In genomic region chr12:104288635-104289258, GRCh38 we compare ENCODE assay signal across 8 cellular contexts. TPM values are rescaled to one million over a fixed set of nuclear protein-coding genes. Genes with fewer than 3 reads are reported as not detected.
DNase-seq lines count a peak whose midpoint lies in the region; ATAC-seq, FAIRE-seq and TF ChIP-seq lines count a peak whose summit lies in the region.

No MANE protein-coding gene starts in this region.

- H3K4me1 Mint-ChIP-seq in activated naive CD8-positive, alpha-beta T cell treated with anti-CD3 and anti-CD28 coated beads for 36 hours, result peaks cover 19% of the 10 kb centered on the region

- H3K4me3 ChIP-seq in GM06990 (replicated peaks; ENCODE audit: low read depth, low read length) (peak overlapping the region; percentile 89), pancreas (peak overlapping the region; percentile 38 to 73 (median 52)), tibial nerve (peak overlapping the region; percentile 72 to 84 (median 76))

- H3K9me3 ChIP-seq in pancreas (no peaks in the 10 kb centered on the region), tibial nerve (no peaks in the 10 kb centered on the region)

- H3K27ac Mint-ChIP-seq in activated naive CD8-positive, alpha-beta T cell treated with anti-CD3 and anti-CD28 coated beads for 36 hours, result peak overlapping the region; percentile 100

- TF ChIP-seq POLR2A in tibial nerve (IDR thresholded peaks at IDR 0.05), result peak; percentile 55 to 79

- H3K27me3 ChIP-seq in GM06990 (replicated peaks; ENCODE audit: control insufficient read depth, insufficient read depth, low read length) (no peaks in the 10 kb centered on the region), pancreas (no peaks in the 10 kb centered on the region), tibial nerve (no peaks in the 10 kb centered on the region)

- peak overlapping the region; percentile 99 for H3K4me3 Mint-ChIP-seq in activated naive CD8-positive, alpha-beta T cell treated with anti-CD3 and anti-CD28 coated beads for 36 hours

- peak; percentile 98 for DNase-seq in GM06990 (ENCODE audit: extremely low read depth, insufficient read length)
- peak; percentile 91 for DNase-seq in NCI-H1105 (lab: John Stamatoyannopoulos, UW)
- peak; percentile 45 for DNase-seq in SKM-1 (lab: John Stamatoyannopoulos, UW; ENCODE audit: unreplicated experiment)
- DNase-seq in activated naive CD8-positive, alpha-beta T cell treated with anti-CD3 and anti-CD28 coated beads for 36 hours, result peak; percentile 88
- peak; percentile 87 for DNase-seq in Right ventricle myocardium superior
- DNase-seq in pancreas, result peak; percentile 83 to 91 (median 84)
- peak; percentile 54 to 61 for DNase-seq in tibial nerve (ENCODE audit: low spot score in 2 of 2)

- peaks cover 43% of the 10 kb centered on the region for H3K36me3 Mint-ChIP-seq in activated naive CD8-positive, alpha-beta T cell treated with anti-CD3 and anti-CD28 coated beads for 36 hours

- peaks cover 6% of the 10 kb centered on the region for H3K36me3 ChIP-seq in GM06990 (ENCODE audit: control insufficient read depth, insufficient read depth, low read length)
- H3K36me3 ChIP-seq in pancreas, result peaks cover 0 to 10% (median 0%) of the 10 kb centered on the region in 3 donors
- peaks cover 0 to 26% (median 7%) of the 10 kb centered on the region in 3 donors for H3K36me3 ChIP-seq in tibial nerve

- intact Hi-C loops in Right ventricle myocardium superior (cut with DNase I) (no loop called here), pancreas (cut with DNase I) (no loop called here)

- TF ChIP-seq CTCF in GM06990 (IDR thresholded peaks at IDR 0.05; ENCODE audit: insufficient read depth, low read length, poor library complexity, severe bottlenecking), result peak; percentile 31
- no peak for TF ChIP-seq CTCF in pancreas (IDR thresholded peaks at IDR 0.05)
- TF ChIP-seq CTCF in tibial nerve (IDR thresholded peaks at IDR 0.05), result no peak

- H3K9me3 Mint-ChIP-seq in activated naive CD8-positive, alpha-beta T cell treated with anti-CD3 and anti-CD28 coated beads for 36 hours, result no peaks in the 10 kb centered on the region

- no peaks in the 10 kb centered on the region for H3K27me3 Mint-ChIP-seq in activated naive CD8-positive, alpha-beta T cell treated with anti-CD3 and anti-CD28 coated beads for 36 hours

- H3K4me1 ChIP-seq in pancreas, result peaks cover 12 to 28% (median 14%) of the 10 kb centered on the region in 3 donors
- peaks cover 0 to 39% (median 21%) of the 10 kb centered on the region in 4 donors for H3K4me1 ChIP-seq in tibial nerve

- ATAC-seq in HG02623 (IDR thresholded peaks at IDR 0.05; ENCODE audit: unreplicated experiment) (peak; percentile 38), Right ventricle myocardium superior (ENCODE audit: poor library complexity) (peak; percentile 81), pancreas (peak; percentile 85 to 88 (median 86))

- H3K27ac ChIP-seq in pancreas (peak overlapping the region; percentile 45 to 87 (median 68)), tibial nerve (peak overlapping the region; percentile 49 to 93 (median 92))

- FAIRE-seq in pancreas (lab: Jason Lieb, UNC), result no peak

- 0 to 1% methylated on average over 41 of the region's 41 CpGs for WGBS in pancreas, 2 donors
- 0 to 1% methylated on average over 41 of the region's 41 CpGs for WGBS in tibial nerve, 2 donors

- TF ChIP-seq EP300 in tibial nerve (IDR thresholded peaks at IDR 0.05), result peak; percentile 15 to 93

RNA-seq across cellular contexts. Expression of gene EID3, which starts 14.8 kb away (rescaled TPM):
- 1 to 10 TPM; 5.7 to 6.4 TPM for total RNA-seq in activated naive CD8-positive, alpha-beta T cell treated with anti-CD3 and anti-CD28 coated beads for 36 hours
- total RNA-seq in Right ventricle myocardium superior (1.2 TPM), pancreas (1 to 10 TPM in 5 of 6 donors, under 1 TPM in 1; 0.98 to 1.6 (median 1.2) TPM), tibial nerve (10 to 100 TPM in 2 of 4 donors, 1 to 10 TPM in 2; 9.6 to 13.2 (median 10.0) TPM)
- 1 to 10 TPM; 1.2 to 2.4 TPM for polyA plus RNA-seq in pancreas

Comparison
In these comparisons a context has a peak if more than half of its experiments do, and no peak if none do; other contexts are left out.
1. Peak in every context shown above with its lines: DNase-seq, ATAC-seq, H3K4me3 ChIP-seq and H3K27ac ChIP-seq.
2. DNase-seq: peak in every context shown above with its lines; median percentile 98 in GM06990; 91 in NCI-H1105; 88 in activated naive CD8-positive, alpha-beta T cell treated with anti-CD3 and anti-CD28 coated beads for 36 hours; 87 in Right ventricle myocardium superior; 84 in pancreas; 58 in tibial nerve; 45 in SKM-1.